In genomic region chr2:8234757-8235374, GRCh38 we compare ENCODE assay signal across 10 cellular contexts.
DNase-seq lines count a peak whose midpoint lies in the region; ATAC-seq and TF ChIP-seq lines count a peak whose summit lies in the region.
"Had no signal": no experiment of that assay in that cellular context is flagged by ENCODE, and none has a peak within 500 bp of the region (broad histone marks: within the 10 kb centered on the region; RNA-seq: fewer than 3 reads in every experiment).

No MANE protein-coding gene starts in this region.

- H3K9me3 ChIP-seq in gastrocnemius medialis = no peaks in the 10 kb centered on the region

- H3K27me3 Mint-ChIP-seq in activated naive CD4-positive, alpha-beta T cell treated with anti-CD3 and anti-CD28 coated beads, Interleukin-2, amount 50 U/mL, for 24 hours = peaks cover 5% of the 10 kb centered on the region
- peaks cover 24% of the 10 kb centered on the region for H3K27me3 Mint-ChIP-seq in activated naive CD4-positive, alpha-beta T cell treated with anti-CD3 and anti-CD28 coated beads for 36 hours (ENCODE audit: low read depth)

- no peaks in the 10 kb centered on the region for H3K27me3 ChIP-seq in gastrocnemius medialis

- TF ChIP-seq POLR2A in gastrocnemius medialis (IDR thresholded peaks at IDR 0.05) = no peak

- no peak for TF ChIP-seq CTCF in gastrocnemius medialis (IDR thresholded peaks at IDR 0.05 in 4 of 5, conservative IDR thresholded peaks at IDR 0.05 in 1 of 5)

- H3K27ac Mint-ChIP-seq in activated naive CD4-positive, alpha-beta T cell treated with anti-CD3 and anti-CD28 coated beads, Interleukin-2, amount 50 U/mL, for 24 hours = peak overlapping the region; percentile 81
- H3K27ac Mint-ChIP-seq in activated naive CD4-positive, alpha-beta T cell treated with anti-CD3 and anti-CD28 coated beads for 36 hours = no peak overlapping the region
- H3K27ac Mint-ChIP-seq: activated T-helper 2 cell treated with anti-CD3 and anti-CD28 coated beads, Interferon-gamma antibody, Interleukin-2, Interleukin-4, amounts not matched to agents 10 μg/mL and 5 μg/mL and 100 μg/mL, durations not matched to agents 14 hours and 24 hours and 36 hours had no signal

- H3K4me1 Mint-ChIP-seq in activated naive CD4-positive, alpha-beta T cell treated with anti-CD3 and anti-CD28 coated beads, Interleukin-2, amount 50 U/mL, for 24 hours = peaks cover 13% of the 10 kb centered on the region
- peaks cover 15% of the 10 kb centered on the region for H3K4me1 Mint-ChIP-seq in activated naive CD4-positive, alpha-beta T cell treated with anti-CD3 and anti-CD28 coated beads for 36 hours (ENCODE audit: low read depth)

- H3K36me3 Mint-ChIP-seq in activated naive CD4-positive, alpha-beta T cell treated with anti-CD3 and anti-CD28 coated beads, Interleukin-2, amount 50 U/mL, for 24 hours = no peaks in the 10 kb centered on the region
- H3K36me3 Mint-ChIP-seq in activated naive CD4-positive, alpha-beta T cell treated with anti-CD3 and anti-CD28 coated beads for 36 hours (ENCODE audit: low read depth) = no peaks in the 10 kb centered on the region

- peak overlapping the region in 3 of 4 donors; percentile 9 to 76 (median 69) for H3K27ac ChIP-seq in gastrocnemius medialis

- no peak overlapping the region for H3K4me3 Mint-ChIP-seq in activated naive CD4-positive, alpha-beta T cell treated with anti-CD3 and anti-CD28 coated beads, Interleukin-2, amount 50 U/mL, for 24 hours
- no peak overlapping the region for H3K4me3 Mint-ChIP-seq in activated naive CD4-positive, alpha-beta T cell treated with anti-CD3 and anti-CD28 coated beads for 36 hours

- in situ Hi-C loops in gastrocnemius medialis (cut with MboI; ENCODE audit: low sequenced_read_pairs in 4 of 4) = no loop called here

- peaks cover 0 to 22% of the 10 kb centered on the region in 2 donors for H3K4me1 ChIP-seq in gastrocnemius medialis

- no peaks in the 10 kb centered on the region for H3K9me3 Mint-ChIP-seq in activated naive CD4-positive, alpha-beta T cell treated with anti-CD3 and anti-CD28 coated beads, Interleukin-2, amount 50 U/mL, for 24 hours
- H3K9me3 Mint-ChIP-seq in activated naive CD4-positive, alpha-beta T cell treated with anti-CD3 and anti-CD28 coated beads for 36 hours = no peaks in the 10 kb centered on the region

- DNase-seq in activated naive CD4-positive, alpha-beta T cell treated with anti-CD3 and anti-CD28 coated beads for 36 hours = no peak
- DNase-seq in NCI-H526 (lab: John Stamatoyannopoulos, UW) (peak; percentile 35 to 64), gastrocnemius medialis (peak; percentile 34 to 43), cortex of kidney (lab: John Stamatoyannopoulos, UW) (no peak), NOMO-1 (lab: John Stamatoyannopoulos, UW; ENCODE audit: unreplicated experiment in 2 of 2) (no peak), NCI-H82 treated with DMSO at 0.1 percent for 48 hours (lab: John Stamatoyannopoulos, UW; ENCODE audit: unreplicated experiment) (no peak)
- DNase-seq: KG1 had no signal

- no peak overlapping the region for H3K4me3 ChIP-seq in gastrocnemius medialis

- H3K36me3 ChIP-seq in gastrocnemius medialis = no peaks in the 10 kb centered on the region

- intact Hi-C loops in activated naive CD4-positive, alpha-beta T cell treated with anti-CD3 and anti-CD28 coated beads for 36 hours (cut with micrococcal nuclease) = no loop called here
- intact Hi-C loops in gastrocnemius medialis (cut with DNase I; ENCODE audit: low total_unique reads) = loop anchor here (5.0 to 10.0 kb wide), 2 partner anchors 180 to 447 kb away; partner anchors contain the start of gene ID2

- ATAC-seq in HG02943 (IDR thresholded peaks at IDR 0.05; ENCODE audit: low read depth, unreplicated experiment) (peak; percentile 83), gastrocnemius medialis (peak; percentile 84 to 92)

- CTCF ChIA-PET in activated naive CD4-positive, alpha-beta T cell treated with anti-CD3 and anti-CD28 coated beads for 36 hours (lab: Charles Lee) = interaction anchor here (0.6 to 0.9 kb wide), 2 partner anchors 22 to 397 kb away, joined by 3 read pairs; no protein-coding TSS in a partner anchor

Comparison
In these comparisons a context has a peak if more than half of its experiments do, and no peak if none do; other contexts are left out.
1. DNase-seq: peak in NCI-H526 (2 of 2) and gastrocnemius medialis (2 of 2); none in activated naive CD4-positive, alpha-beta T cell treated with anti-CD3 and anti-CD28 coated beads for 36 hours (single experiment), cortex of kidney (single experiment), NOMO-1 (0 of 2) and NCI-H82 treated with DMSO at 0.1 percent for 48 hours (single experiment).